ENCODE assay signal across 19 cellular contexts in genomic region chr1:45957684-45958083, GRCh38.
"Had no signal": no experiment of that assay in that cellular context is flagged by ENCODE, and none has a peak within 500 bp of the region (broad histone marks: within the 10 kb centered on the region; RNA-seq: fewer than 3 reads in every experiment).

No MANE protein-coding gene starts in this region.

- H3K27me3 Mint-ChIP-seq: activated CD8-positive, alpha-beta T cell treated with anti-CD3 and anti-CD28 coated beads for 36 hours; activated naive CD8-positive, alpha-beta T cell treated with anti-CD3 and anti-CD28 coated beads for 36 hours; natural killer cell treated with Interleukin-12 subunit alpha and Interleukin-12 subunit beta and Interleukin-15 and Interleukin-18, amount 100 ng/mL, for 72 hours had no signal

- H3K9me3 ChIP-seq: ascending aorta, colonic mucosa, esophagus squamous epithelium, sigmoid colon, testis had no signal

- H3K4me3 Mint-ChIP-seq: activated CD8-positive, alpha-beta T cell treated with anti-CD3 and anti-CD28 coated beads for 36 hours; activated naive CD8-positive, alpha-beta T cell treated with anti-CD3 and anti-CD28 coated beads for 36 hours; activated T-cell treated with anti-CD3 and anti-CD28 coated beads, Interleukin-2, amount 50 U/mL, for 72 hours; immature natural killer cell; natural killer cell treated with Interleukin-12 subunit alpha and Interleukin-12 subunit beta and Interleukin-15 and Interleukin-18, amount 100 ng/mL, for 72 hours had no signal

- H3K9me3 Mint-ChIP-seq: activated CD8-positive, alpha-beta T cell treated with anti-CD3 and anti-CD28 coated beads for 36 hours; activated naive CD8-positive, alpha-beta T cell treated with anti-CD3 and anti-CD28 coated beads for 36 hours; activated T-cell treated with anti-CD3 and anti-CD28 coated beads, Interleukin-2, amount 50 U/mL, for 72 hours; immature natural killer cell; natural killer cell treated with Interleukin-12 subunit alpha and Interleukin-12 subunit beta and Interleukin-15 and Interleukin-18, amount 100 ng/mL, for 72 hours had no signal

- H3K27ac ChIP-seq: ascending aorta, colonic mucosa, esophagus squamous epithelium, sigmoid colon, testis, WERI-Rb-1 had no signal

- H3K4me1 Mint-ChIP-seq: activated naive CD8-positive, alpha-beta T cell treated with anti-CD3 and anti-CD28 coated beads for 36 hours; immature natural killer cell had no signal

- H3K4me3 ChIP-seq: ascending aorta, colonic mucosa, esophagus squamous epithelium, sigmoid colon, testis had no signal

- H3K27me3 ChIP-seq: ascending aorta, colonic mucosa, esophagus squamous epithelium, sigmoid colon, testis had no signal

- ATAC-seq: activated CD8-positive, alpha-beta T cell treated with anti-CD3 and anti-CD28 coated beads for 36 hours; activated T-cell treated with anti-CD3 and anti-CD28 coated beads, Interleukin-2, amount 50 U/mL, for 72 hours; left cardiac atrium; natural killer cell treated with Interleukin-12 subunit alpha and Interleukin-12 subunit beta and Interleukin-15 and Interleukin-18, amount 100 ng/mL, for 72 hours had no signal

- H3K36me3 ChIP-seq: colonic mucosa had no signal

- H3K27ac Mint-ChIP-seq: activated CD8-positive, alpha-beta T cell treated with anti-CD3 and anti-CD28 coated beads for 36 hours; activated naive CD8-positive, alpha-beta T cell treated with anti-CD3 and anti-CD28 coated beads for 36 hours; activated T-cell treated with anti-CD3 and anti-CD28 coated beads, Interleukin-2, amount 50 U/mL, for 72 hours; immature natural killer cell; natural killer cell treated with Interleukin-12 subunit alpha and Interleukin-12 subunit beta and Interleukin-15 and Interleukin-18, amount 100 ng/mL, for 72 hours had no signal

- H3K4me1 ChIP-seq: colonic mucosa, testis had no signal

- DNase-seq: activated CD4-positive, alpha-beta T cell treated with anti-CD3 and anti-CD28 coated beads for 4 hours; activated CD8-positive, alpha-beta memory T cell treated with anti-CD3 and anti-CD28 coated beads, Interleukin-2, amount 50 U/mL, for 4 hours; activated CD8-positive, alpha-beta T cell treated with anti-CD3 and anti-CD28 coated beads for 36 hours; activated gamma-delta T cell treated with Interleukin-2 at 50 U/mL for 16 hours; activated naive CD8-positive, alpha-beta T cell treated with anti-CD3 and anti-CD28 coated beads for 36 hours; activated T-cell treated with anti-CD3 and anti-CD28 coated beads, Interleukin-2, amount 50 U/mL, for 72 hours; colonic mucosa; esophagus squamous epithelium; immature natural killer cell; left cardiac atrium; occipital lobe; sigmoid colon; stimulated activated CD4-positive, alpha-beta T cell treated with anti-CD3 and anti-CD28 coated beads, Interleukin-2, amount 100 ng/mL, for 48 hours; stimulated activated naive CD4-positive, alpha-beta T cell treated with Interleukin-2 at 50 U/mL for 16 hours; T-helper 1 cell; testis; WERI-Rb-1 had no signal
